Comparison of ENCODE assay signal across 9 cellular contexts in genomic region chr10:3764626-3765375, GRCh38. TPM values are rescaled to one million over a fixed set of nuclear protein-coding genes. Genes with fewer than 3 reads are reported as not detected.
DNase-seq lines count a peak whose midpoint lies in the region; ATAC-seq and TF ChIP-seq lines count a peak whose summit lies in the region.
"Had no signal": no experiment of that assay in that cellular context is flagged by ENCODE, and none has a peak within 500 bp of the region (broad histone marks: within the 10 kb centered on the region; RNA-seq: fewer than 3 reads in every experiment).

No MANE protein-coding gene starts in this region.

- H3K36me3 ChIP-seq in effector memory CD4-positive, alpha-beta T cell (ENCODE audit: control insufficient read depth, insufficient read depth, low read length), result no peaks in the 10 kb centered on the region

- no peaks in the 10 kb centered on the region for H3K27me3 ChIP-seq in effector memory CD4-positive, alpha-beta T cell (replicated peaks; ENCODE audit: control insufficient read depth, insufficient read depth, low read length, poor library complexity, severe bottlenecking)
- no peaks in the 10 kb centered on the region for H3K27me3 ChIP-seq in dorsolateral prefrontal cortex

- peak; percentile 59 for ATAC-seq in stimulated activated naive CD8-positive, alpha-beta T cell treated with anti-CD3 and anti-CD28 coated beads, Interleukin-15, amount 100 ng/mL, for 72 hours

- peak; percentile 50 for DNase-seq in activated T-cell treated with anti-CD3 and anti-CD28 coated beads, Interleukin-2, amount 50 U/mL, for 1 hour
- DNase-seq in activated T-cell treated with anti-CD3 and anti-CD28 coated beads for 4 hours (no peak), AG08396 (ENCODE audit: low spot score) (no peak), dorsolateral prefrontal cortex (no peak), DMS 273 treated with DMSO at 0.1 percent for 48 hours (lab: John Stamatoyannopoulos, UW) (no peak)
- DNase-seq in effector memory CD4-positive, alpha-beta T cell, result peak in 1 of 3 donors; percentile 25
- no peak for DNase-seq in stimulated activated naive CD8-positive, alpha-beta T cell treated with anti-CD3 and anti-CD28 coated beads, Interleukin-15, amount 100 ng/mL, for 72 hours
- DNase-seq: NCI-H526 had no signal

- peak overlapping the region; percentile 55 for H3K4me3 Mint-ChIP-seq in T-helper 1 cell treated with Interleukin-12 subunit alpha and Interleukin-12 subunit beta and Interleukin-4 antibody, amounts not matched to agents 30 μg/mL and 1 μg/mL, for 36 hours
- H3K4me3 Mint-ChIP-seq in stimulated activated naive CD8-positive, alpha-beta T cell treated with anti-CD3 and anti-CD28 coated beads, Interleukin-15, amount 100 ng/mL, for 72 hours, result peak overlapping the region; percentile 39 to 55

- H3K4me1 ChIP-seq in effector memory CD4-positive, alpha-beta T cell (ENCODE audit: control insufficient read depth, insufficient read depth, low read length, poor library complexity, severe bottlenecking), result peaks cover 40% of the 10 kb centered on the region

- H3K27me3 Mint-ChIP-seq in T-helper 1 cell treated with Interleukin-12 subunit alpha and Interleukin-12 subunit beta and Interleukin-4 antibody, amounts not matched to agents 30 μg/mL and 1 μg/mL, for 36 hours (ENCODE audit: low read depth), result no peaks in the 10 kb centered on the region
- no peaks in the 10 kb centered on the region for H3K27me3 Mint-ChIP-seq in stimulated activated naive CD8-positive, alpha-beta T cell treated with anti-CD3 and anti-CD28 coated beads, Interleukin-15, amount 100 ng/mL, for 72 hours

- peaks cover 80% of the 10 kb centered on the region for H3K4me1 Mint-ChIP-seq in T-helper 1 cell treated with Interleukin-12 subunit alpha and Interleukin-12 subunit beta and Interleukin-4 antibody, amounts not matched to agents 30 μg/mL and 1 μg/mL, for 36 hours (ENCODE audit: low read depth)
- H3K4me1 Mint-ChIP-seq in stimulated activated naive CD8-positive, alpha-beta T cell treated with anti-CD3 and anti-CD28 coated beads, Interleukin-15, amount 100 ng/mL, for 72 hours, result peaks cover 69% of the 10 kb centered on the region

- no peak for TF ChIP-seq CTCF in dorsolateral prefrontal cortex (IDR thresholded peaks at IDR 0.05 in 54 of 56, conservative IDR thresholded peaks at IDR 0.05 in 2 of 56; ENCODE audit: low read depth in 1 of 56, partially characterized antibody in 56 of 56)

- peaks cover 20% of the 10 kb centered on the region for H3K36me3 Mint-ChIP-seq in T-helper 1 cell treated with Interleukin-12 subunit alpha and Interleukin-12 subunit beta and Interleukin-4 antibody, amounts not matched to agents 30 μg/mL and 1 μg/mL, for 36 hours (ENCODE audit: low read depth)

- peak overlapping the region; percentile 87 for H3K27ac Mint-ChIP-seq in T-helper 1 cell treated with Interleukin-12 subunit alpha and Interleukin-12 subunit beta and Interleukin-4 antibody, amounts not matched to agents 30 μg/mL and 1 μg/mL, for 36 hours
- peak overlapping the region in 1 of 2 donors; percentile 48 for H3K27ac Mint-ChIP-seq in stimulated activated naive CD8-positive, alpha-beta T cell treated with anti-CD3 and anti-CD28 coated beads, Interleukin-15, amount 100 ng/mL, for 72 hours

- H3K9me3 ChIP-seq in effector memory CD4-positive, alpha-beta T cell (ENCODE audit: control insufficient read depth, low read length), result no peaks in the 10 kb centered on the region

- intact Hi-C loops in dorsolateral prefrontal cortex (cut with DNase I), result no loop called here

- H3K27ac ChIP-seq in effector memory CD4-positive, alpha-beta T cell (ENCODE audit: insufficient read depth, low read length, poor library complexity, severe bottlenecking), result peak overlapping the region; percentile 33
- H3K27ac ChIP-seq in dorsolateral prefrontal cortex, result no peak overlapping the region

- peak overlapping the region; percentile 8 for H3K4me3 ChIP-seq in effector memory CD4-positive, alpha-beta T cell (ENCODE audit: insufficient read depth, low read depth, low read length, poor library complexity, severe bottlenecking)
- H3K4me3 ChIP-seq in dorsolateral prefrontal cortex, result no peak overlapping the region

- H3K9me3 Mint-ChIP-seq in T-helper 1 cell treated with Interleukin-12 subunit alpha and Interleukin-12 subunit beta and Interleukin-4 antibody, amounts not matched to agents 30 μg/mL and 1 μg/mL, for 36 hours, result peaks cover 10% of the 10 kb centered on the region
- peaks cover 5 to 8% of the 10 kb centered on the region in 2 donors for H3K9me3 Mint-ChIP-seq in stimulated activated naive CD8-positive, alpha-beta T cell treated with anti-CD3 and anti-CD28 coated beads, Interleukin-15, amount 100 ng/mL, for 72 hours

RNA-seq across cellular contexts. Expression of gene KLF6, which starts 20.2 kb away (rescaled TPM):
- 100 to 1,000 TPM in 1 of 120 experiments, 10 to 100 TPM in 119; 22.3 to 102 (median 41.8) TPM for total RNA-seq in dorsolateral prefrontal cortex
